ENCODE assay signal across 8 cellular contexts in genomic region chr7:49731836-49732235, GRCh38. TPM values are rescaled to one million over a fixed set of nuclear protein-coding genes. Genes with fewer than 3 reads are reported as not detected.
"Had no signal": no experiment of that assay in that cellular context is flagged by ENCODE, and none has a peak within 500 bp of the region (broad histone marks: within the 10 kb centered on the region; RNA-seq: fewer than 3 reads in every experiment).

No MANE protein-coding gene starts in this region.

- H3K4me3 ChIP-seq: GM23248, GM23338, HAP-1 had no signal

- H3K9me3 ChIP-seq: HAP-1 had no signal

- H3K27ac ChIP-seq: GM23248 had no signal

- H3K36me3 ChIP-seq: HAP-1 had no signal

- DNase-seq: GM23248, GOT3, H7, H9, HCEC 1CT, HFFc6 had no signal

- H3K4me1 ChIP-seq: HAP-1 had no signal

RNA-seq across cellular contexts. Expression of gene VWC2, which starts 41.6 kb away (rescaled TPM):
- total RNA-seq: GM23248, HFFc6 had no signal
